In the genomic region with DNA sequence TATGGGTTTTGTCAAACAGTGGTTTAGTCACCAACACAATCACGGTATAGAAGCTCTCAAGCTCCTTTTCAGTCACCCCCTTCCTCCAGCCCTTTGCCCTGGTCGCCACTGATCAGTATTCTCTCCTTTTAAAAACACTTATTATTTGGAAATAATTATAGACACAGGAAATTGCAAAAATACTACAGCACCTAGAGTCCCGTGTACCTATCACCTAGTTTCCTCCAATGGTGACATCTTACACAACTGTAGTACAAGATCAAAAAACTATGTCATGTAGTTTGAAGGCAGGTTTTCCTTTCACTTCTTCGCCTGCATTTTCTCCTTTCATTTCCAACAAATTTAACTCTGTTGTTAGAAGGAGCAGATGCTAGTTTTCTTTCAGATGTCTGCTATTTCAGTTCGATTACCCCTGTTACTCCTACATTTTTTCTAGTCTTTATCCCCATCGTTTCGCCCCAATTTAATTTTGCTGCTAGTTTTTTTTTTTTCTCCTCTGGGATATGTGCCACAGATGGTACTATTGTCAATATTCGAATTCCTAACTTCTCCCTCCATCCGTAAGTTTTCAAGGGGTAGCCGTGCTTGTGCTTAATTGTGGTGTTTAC, we compare ENCODE assay signal across 1 cellular context.
TF ChIP-seq lines count a peak whose summit lies in the region.

No MANE protein-coding gene starts in this region.

TF ChIP-seq in K562, 482 proteins besides CTCF, POLR2A, EP300 and RAD21 (continued from another document):
- TF ChIP-seq ZNF592 (IDR thresholded peaks at IDR 0.05): 0 out of 2 replicates have a peak, but pooled peaks have one; percentile 40
- TF ChIP-seq MLX (CRISPR knock-in tag; conservative IDR thresholded peaks at IDR 0.05): no peak
- TF ChIP-seq AFF1 (IDR thresholded peaks at IDR 0.05; ENCODE audit: low read depth in 1 of 2, partially characterized antibody in 2 of 2): peak in 1 of 2 experiments; percentile 33
- TF ChIP-seq ZNF224 (CRISPR knock-in tag; IDR thresholded peaks at IDR 0.05): no peak
- no peak for TF ChIP-seq ZC3H4 (CRISPR knock-in tag; IDR thresholded peaks at IDR 0.05; ENCODE audit: borderline replicate concordance)
- TF ChIP-seq SMARCE1 (IDR thresholded peaks at IDR 0.05): peak; percentile 32; the same call in 1 of the 2 replicates
- no peak for TF ChIP-seq MCM7 (IDR thresholded peaks at IDR 0.05)
- peak; percentile 40; the same call in 1 of the 2 replicates for TF ChIP-seq ZNF589 (CRISPR knock-in tag; IDR thresholded peaks at IDR 0.05; ENCODE audit: low read depth)
- no peak for TF ChIP-seq CHCHD3 (CRISPR knock-in tag; IDR thresholded peaks at IDR 0.05)
- peak; percentile 64 for TF ChIP-seq DPF2 (IDR thresholded peaks at IDR 0.05)
- 0 out of 2 replicates have a peak, but pooled peaks have one; percentile 22 for TF ChIP-seq LEF1 (IDR thresholded peaks at IDR 0.05)
- no peak for TF ChIP-seq NONO (IDR thresholded peaks at IDR 0.05; ENCODE audit: low read depth in 2 of 2, low read length in 1 of 2)
- peak; percentile 50; the same call in 1 of the 2 replicates for TF ChIP-seq BACH1 (tag; IDR thresholded peaks at IDR 0.05)
- 0 out of 2 replicates have a peak, but pooled peaks have one; percentile 17 for TF ChIP-seq ELF4 (CRISPR knock-in tag; IDR thresholded peaks at IDR 0.05)
- TF ChIP-seq, protein P1, sequence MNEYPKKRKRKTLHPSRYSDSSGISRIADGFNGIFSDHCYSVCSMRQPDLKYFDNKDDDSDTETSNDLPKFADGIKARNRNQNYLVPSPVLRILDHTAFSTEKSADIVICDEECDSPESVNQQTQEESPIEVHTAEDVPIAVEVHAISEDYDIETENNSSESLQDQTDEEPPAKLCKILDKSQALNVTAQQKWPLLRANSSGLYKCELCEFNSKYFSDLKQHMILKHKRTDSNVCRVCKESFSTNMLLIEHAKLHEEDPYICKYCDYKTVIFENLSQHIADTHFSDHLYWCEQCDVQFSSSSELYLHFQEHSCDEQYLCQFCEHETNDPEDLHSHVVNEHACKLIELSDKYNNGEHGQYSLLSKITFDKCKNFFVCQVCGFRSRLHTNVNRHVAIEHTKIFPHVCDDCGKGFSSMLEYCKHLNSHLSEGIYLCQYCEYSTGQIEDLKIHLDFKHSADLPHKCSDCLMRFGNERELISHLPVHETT (CRISPR knock-in tag; conservative IDR thresholded peaks at IDR 0.05 in 1 of 2, IDR thresholded peaks at IDR 0.05 in 1 of 2): no peak
- 0 out of 2 replicates have a peak, but pooled peaks have one; percentile 13 for TF ChIP-seq SNIP1 (IDR thresholded peaks at IDR 0.05; ENCODE audit: low read depth)
- TF ChIP-seq NKRF (IDR thresholded peaks at IDR 0.05; ENCODE audit: borderline replicate concordance): peak; percentile 29; the same call in 1 of the 2 replicates
- TF ChIP-seq ZFP30 (CRISPR knock-in tag; IDR thresholded peaks at IDR 0.05; ENCODE audit: borderline replicate concordance): no peak
- peak; percentile 8 for TF ChIP-seq TAF1 (IDR thresholded peaks at IDR 0.05; ENCODE audit: control insufficient read depth, extremely low read depth, insufficient read depth, low read length, severe bottlenecking)
- TF ChIP-seq CEBPB (tag; IDR thresholded peaks at IDR 0.05): 0 out of 2 replicates have a peak, but pooled peaks have one; percentile 27
- no peak for TF ChIP-seq ZNF146 (CRISPR knock-in tag; IDR thresholded peaks at IDR 0.05; ENCODE audit: unreplicated experiment)
TF ChIP-seq in K562: peak in this region for 30.
